8 cellular contexts compared by ENCODE assay signal in genomic region chr17:4947411-4948165, GRCh38. TPM values are rescaled to one million over a fixed set of nuclear protein-coding genes. Genes with fewer than 3 reads are reported as not detected.
DNase-seq lines count a peak whose midpoint lies in the region; ATAC-seq, FAIRE-seq and TF ChIP-seq lines count a peak whose summit lies in the region.

No MANE protein-coding gene starts in this region.

- peaks cover 49% of the 10 kb centered on the region for H3K4me1 Mint-ChIP-seq in activated naive CD4-positive, alpha-beta T cell treated with anti-CD3 and anti-CD28 coated beads for 36 hours (ENCODE audit: low read depth)

- H3K27me3 ChIP-seq in SJCRH30 = no peaks in the 10 kb centered on the region
- H3K27me3 ChIP-seq in pancreas = no peaks in the 10 kb centered on the region

- no peaks in the 10 kb centered on the region for H3K27me3 Mint-ChIP-seq in activated naive CD4-positive, alpha-beta T cell treated with anti-CD3 and anti-CD28 coated beads for 36 hours (ENCODE audit: low read depth)

- peak overlapping the region; percentile 97 for H3K4me3 Mint-ChIP-seq in activated naive CD4-positive, alpha-beta T cell treated with anti-CD3 and anti-CD28 coated beads for 36 hours

- intact Hi-C loops in activated naive CD4-positive, alpha-beta T cell treated with anti-CD3 and anti-CD28 coated beads for 36 hours (cut with micrococcal nuclease) = loop anchor here (1.0 to 10.0 kb wide), 10 partner anchors 7 to 983 kb away; partner anchors contain the start of genes ARRB2, ATP2A3, CYB5D2 and INCA1
- intact Hi-C loops in pancreas (cut with DNase I) = no loop called here

- ATAC-seq in HG02840 (IDR thresholded peaks at IDR 0.05; ENCODE audit: low FRiP score, unreplicated experiment) = peak; percentile 17
- ATAC-seq in pancreas = peak; percentile 40 to 59 (median 51)
- no peak for ATAC-seq in HG03159 (IDR thresholded peaks at IDR 0.05; ENCODE audit: unreplicated experiment)

- no peak for TF ChIP-seq CTCF in pancreas (IDR thresholded peaks at IDR 0.05)

- DNase-seq in D341Med (ENCODE audit: low spot score) (peak; percentile 63), SJCRH30 (peak; percentile 62 to 75), frontal cortex (ENCODE audit: low spot score in 2 of 2) (peak; percentile 70 to 71), pancreas (peak; percentile 53 to 86 (median 68)), SKM-1 (lab: John Stamatoyannopoulos, UW; ENCODE audit: unreplicated experiment) (no peak)
- peak; percentile 84 for DNase-seq in activated naive CD4-positive, alpha-beta T cell treated with anti-CD3 and anti-CD28 coated beads for 36 hours

- peaks cover 45% of the 10 kb centered on the region for H3K36me3 Mint-ChIP-seq in activated naive CD4-positive, alpha-beta T cell treated with anti-CD3 and anti-CD28 coated beads for 36 hours (ENCODE audit: low read depth)

- H3K36me3 ChIP-seq in SJCRH30 (peaks cover 40% of the 10 kb centered on the region), pancreas (peaks cover 0 to 22% (median 0%) of the 10 kb centered on the region in 3 donors)

- no peaks in the 10 kb centered on the region for H3K9me3 ChIP-seq in SJCRH30 (replicated peaks)
- H3K9me3 ChIP-seq in pancreas = no peaks in the 10 kb centered on the region

- FAIRE-seq in frontal cortex (lab: Jason Lieb, UNC) (no peak), pancreas (lab: Jason Lieb, UNC) (no peak)

- no peaks in the 10 kb centered on the region for H3K9me3 Mint-ChIP-seq in activated naive CD4-positive, alpha-beta T cell treated with anti-CD3 and anti-CD28 coated beads for 36 hours

- H3K27ac ChIP-seq in SJCRH30 (peak overlapping the region; percentile 98), pancreas (peak overlapping the region; percentile 81 to 99 (median 94))

- WGBS in pancreas, 2 donors = 0 to 1% methylated on average over 40 to 56 of the region's 56 CpGs

- CTCF ChIA-PET in activated naive CD4-positive, alpha-beta T cell treated with anti-CD3 and anti-CD28 coated beads for 36 hours (lab: Charles Lee) = no interaction called here

- peak overlapping the region; percentile 99 for H3K27ac Mint-ChIP-seq in activated naive CD4-positive, alpha-beta T cell treated with anti-CD3 and anti-CD28 coated beads for 36 hours

- peak overlapping the region; percentile 96 for H3K4me3 ChIP-seq in SJCRH30
- H3K4me3 ChIP-seq in pancreas = peak overlapping the region; percentile 94 to 100 (median 97)

- H3K4me1 ChIP-seq in SJCRH30 = peaks cover 14% of the 10 kb centered on the region
- H3K4me1 ChIP-seq in pancreas = peaks cover 0 to 24% (median 6%) of the 10 kb centered on the region in 3 donors

RNA-seq across cellular contexts. Expression of gene PFN1, which starts 0.7 kb away (rescaled TPM):
- total RNA-seq in SJCRH30 (2014; rRNA removed; shearing (Covaris generic)) = 1,061 and 1,115 TPM in 2 replicates
- 1,000 to 10,000 TPM; 1,812 to 1,876 TPM for total RNA-seq in activated naive CD4-positive, alpha-beta T cell treated with anti-CD3 and anti-CD28 coated beads for 36 hours
- 69.3 TPM for total RNA-seq in frontal cortex
- 100 to 1,000 TPM in 4 of 6 donors, 10 to 100 TPM in 2; 63.6 to 195 (median 125) TPM for total RNA-seq in pancreas
- 100 to 1,000 TPM; 148 to 162 TPM for polyA plus RNA-seq in pancreas

RNA-seq across cellular contexts. Expression of gene ENO3, which starts 3.3 kb away (rescaled TPM):
- total RNA-seq in SJCRH30 (2014; rRNA removed; shearing (Covaris generic)) = 124 and 129 TPM in 2 replicates
- total RNA-seq in activated naive CD4-positive, alpha-beta T cell treated with anti-CD3 and anti-CD28 coated beads for 36 hours = 10 to 100 TPM; 26.7 to 28.9 TPM
- total RNA-seq in frontal cortex (0.82 TPM), pancreas (1 to 10 TPM; 1.5 to 6.3 (median 2.5) TPM)
- polyA plus RNA-seq in pancreas = 10 to 100 TPM; 17.0 to 20.3 TPM

RNA-seq across cellular contexts. Expression of gene RNF167, which starts 7.5 kb away (rescaled TPM):
- 35.7 and 38.7 TPM in 2 replicates for total RNA-seq in SJCRH30 (2014; rRNA removed; shearing (Covaris generic))
- 100 to 1,000 TPM; 133 to 140 TPM for total RNA-seq in activated naive CD4-positive, alpha-beta T cell treated with anti-CD3 and anti-CD28 coated beads for 36 hours
- total RNA-seq in frontal cortex (13.0 TPM), pancreas (10 to 100 TPM; 40.8 to 64.5 (median 46.7) TPM)
- polyA plus RNA-seq in pancreas = 100 to 1,000 TPM; 102 to 118 TPM

RNA-seq across cellular contexts. Expression of gene SLC25A11, which starts 7.7 kb away (rescaled TPM):
- total RNA-seq in SJCRH30 (2014; rRNA removed; shearing (Covaris generic)) = 43.9 and 45.3 TPM in 2 replicates
- total RNA-seq in activated naive CD4-positive, alpha-beta T cell treated with anti-CD3 and anti-CD28 coated beads for 36 hours = 10 to 100 TPM; 63.8 to 65.2 TPM
- total RNA-seq in frontal cortex (59.1 TPM), pancreas (10 to 100 TPM; 10.9 to 23.3 (median 21.4) TPM)
- 10 to 100 TPM; 20.6 to 25.5 TPM for polyA plus RNA-seq in pancreas

RNA-seq across cellular contexts. Expression of gene GP1BA, which starts 15.5 kb away (rescaled TPM):
- not detected in 2 replicates for total RNA-seq in SJCRH30 (2014; rRNA removed; shearing (Covaris generic))
- total RNA-seq in activated naive CD4-positive, alpha-beta T cell treated with anti-CD3 and anti-CD28 coated beads for 36 hours = not detected
- not detected for total RNA-seq in frontal cortex
- total RNA-seq in pancreas = under 1 TPM in 3 of 6 donors, not detected in 3; 0.06 to 0.37 (median 0.15) TPM
- polyA plus RNA-seq in pancreas = under 1 TPM in 1 of 2 donors, not detected in 1; 0.11 TPM
